8 cellular contexts compared by ENCODE assay signal in genomic region chr3:28667646-28668376, GRCh38.
DNase-seq lines count a peak whose midpoint lies in the region; ATAC-seq and TF ChIP-seq lines count a peak whose summit lies in the region.

No MANE protein-coding gene starts in this region.

- DNase-seq in GM10248 (ENCODE audit: extremely low spot score) (peak; percentile 41), HUDEP-2 (lab: John Stamatoyannopoulos, UW; ENCODE audit: unreplicated experiment in 76 of 76) (peak in 44 of 76 experiments; percentile 0 to 54 (median 17)), Panc1 (ENCODE audit: low read depth, low spot score) (peak; percentile 39), cardiac muscle cell (ENCODE audit: low read depth in 1 of 2, low spot score in 1 of 2) (peak; percentile 80 to 85), renal cortical epithelial cell (ENCODE audit: low read depth) (peak; percentile 62), OCI-M2 (lab: John Stamatoyannopoulos, UW; ENCODE audit: unreplicated experiment) (no peak)
- DNase-seq in activated gamma-delta T cell treated with anti-CD3 and anti-CD28 coated beads, Interleukin-2, amount 50 U/mL, for 16 hours (ENCODE audit: low read depth): peak; percentile 25

- POLR2A ChIA-PET in GM10248 (lab: Yijun Ruan, JAX) (no interaction called here), Panc1 (lab: Charles Lee) (no interaction called here)

- no TSS peak for BruUV-seq in Panc1 (replicated peaks; lab: Mats Ljungman, UMichigan)

- no peaks in the 10 kb centered on the region for H3K9me3 ChIP-seq in Panc1 (ENCODE audit: control insufficient read depth, insufficient read depth, low read depth, low read length)
- H3K9me3 ChIP-seq in cardiac muscle cell (ENCODE audit: low read depth): no peaks in the 10 kb centered on the region

- intact Hi-C loops in Panc1 (cut with micrococcal nuclease; ENCODE audit: unreplicated experiment): no loop called here

- H3K27ac ChIP-seq in Panc1 (ENCODE audit: low read length) (no peak overlapping the region), cardiac muscle cell (peak overlapping the region; percentile 19)

- H3K4me1 ChIP-seq in Panc1 (ENCODE audit: control insufficient read depth, insufficient read depth, low read length) (no peaks in the 10 kb centered on the region), cardiac muscle cell (ENCODE audit: low read depth) (peaks cover 6% of the 10 kb centered on the region)

- H3K27me3 ChIP-seq in Panc1 (ENCODE audit: control insufficient read depth, insufficient read depth, low read length) (no peaks in the 10 kb centered on the region), cardiac muscle cell (no peaks in the 10 kb centered on the region)

- H3K36me3 ChIP-seq in Panc1 (ENCODE audit: control insufficient read depth, insufficient read depth, low read length): no peaks in the 10 kb centered on the region
- no peaks in the 10 kb centered on the region for H3K36me3 ChIP-seq in cardiac muscle cell

- ATAC-seq in GM21717 (IDR thresholded peaks at IDR 0.05; ENCODE audit: unreplicated experiment): peak; percentile 94
- ATAC-seq in Panc1: peak; percentile 72

- H3K4me3 ChIP-seq in Panc1 (ENCODE audit: low read depth in 2 of 2, low read length in 2 of 2) (no peak overlapping the region), cardiac muscle cell (no peak overlapping the region)

- CTCF ChIA-PET in GM10248 (lab: Yijun Ruan, JAX) (interaction anchor here (0.6 to 3.9 kb wide), 33 partner anchors 9 to 1536 kb away, joined by 3 to 43 read pairs (median 4); no protein-coding TSS in a partner anchor), Panc1 (lab: Charles Lee) (interaction anchor here (0.6 to 0.9 kb wide), 3 partner anchors 10 to 116 kb away, joined by 3 to 4 read pairs (median 3); no protein-coding TSS in a partner anchor)

- in situ Hi-C loops in Panc1 (cut with HindIII; ENCODE audit: low pct_unique_long_range_greater_than_20kb, low sequenced_read_pairs): no loop called here

- peak; percentile 86 for TF ChIP-seq CTCF in GM10248 (IDR thresholded peaks at IDR 0.05; ENCODE audit: control extremely low read depth, extremely low read depth, low read depth, missing control alignments)
- TF ChIP-seq CTCF in Panc1 (IDR thresholded peaks at IDR 0.05): peak; percentile 83
- peak; percentile 92 for TF ChIP-seq CTCF in cardiac muscle cell (IDR thresholded peaks at IDR 0.05; ENCODE audit: low read depth, low read length)
